11 cellular contexts compared by ENCODE assay signal in the genomic region with DNA sequence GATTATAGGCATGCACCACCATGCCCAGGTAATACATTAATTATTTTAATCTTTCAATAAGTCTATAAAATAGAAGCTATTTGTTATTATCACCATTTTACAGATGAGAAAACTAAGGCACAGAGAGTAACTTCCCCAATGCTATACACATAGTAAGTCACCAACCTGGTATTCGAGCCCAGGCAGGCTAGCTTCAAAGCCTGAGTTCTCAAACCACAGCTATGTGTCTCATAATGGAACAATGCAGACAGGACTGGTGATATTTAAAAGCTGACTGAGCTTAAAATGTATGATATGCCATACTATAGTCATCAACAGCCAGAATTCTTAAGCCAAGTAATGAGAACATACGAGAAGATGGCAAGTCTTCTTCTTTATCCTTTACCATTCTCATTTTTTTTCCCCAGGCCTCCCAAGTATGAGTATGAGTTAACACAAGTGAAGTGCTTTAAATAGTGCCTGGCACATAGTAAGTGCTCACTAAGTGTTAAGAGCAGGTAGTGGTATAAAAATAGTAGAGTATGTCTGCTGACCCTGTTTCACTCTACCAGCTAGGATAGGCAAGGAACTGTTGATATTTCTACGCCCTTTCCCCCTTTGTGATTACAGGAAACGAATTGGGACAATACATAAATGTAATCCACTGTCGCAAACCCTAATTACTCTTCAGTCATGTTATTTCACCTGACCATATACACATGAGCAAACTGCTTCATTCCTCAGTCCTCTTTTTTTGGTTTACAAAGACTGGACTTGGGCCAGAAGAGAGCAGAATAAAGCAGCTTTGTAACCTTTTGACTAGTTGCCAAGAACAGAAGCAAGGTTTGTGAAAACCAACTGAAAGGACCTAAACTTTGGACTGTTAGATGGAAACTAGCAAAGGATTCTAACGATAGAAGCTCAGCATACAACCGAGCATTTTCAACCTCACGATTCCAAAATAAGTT. TPM values are rescaled to one million over a fixed set of nuclear protein-coding genes. Genes with fewer than 3 reads are reported as not detected.
A peak's percentile ranks its signal among the peaks of the same experiment; 100 is the strongest.
DNase-seq lines count a peak whose midpoint lies in the region; ATAC-seq and TF ChIP-seq lines count a peak whose summit lies in the region.
"Had no signal": no experiment of that assay in that cellular context is flagged by ENCODE, and none has a peak within 500 bp of the region (broad histone marks: within the 10 kb centered on the region; RNA-seq: fewer than 3 reads in every experiment).

No MANE protein-coding gene starts in this region.

- intact Hi-C loops in aorta (cut with DNase I): no loop called here

- peak overlapping the region; percentile 77 for H3K27ac ChIP-seq in cardiac muscle cell
- no peak overlapping the region for H3K27ac ChIP-seq in aorta (ENCODE audit: low read depth in 1 of 2, low read length in 2 of 2)

- H3K4me3 ChIP-seq in adipocyte (ENCODE audit: low read length): no peak overlapping the region
- no peak overlapping the region for H3K4me3 ChIP-seq in cardiac muscle cell
- no peak overlapping the region for H3K4me3 ChIP-seq in retinal pigment epithelial cell (ENCODE audit: low read length)
- no peak overlapping the region for H3K4me3 ChIP-seq in aorta (ENCODE audit: low read length in 2 of 2)

- H3K9me3 ChIP-seq in adipocyte (ENCODE audit: control insufficient read depth, low read length): no peaks in the 10 kb centered on the region
- H3K9me3 ChIP-seq in cardiac muscle cell (ENCODE audit: low read depth): no peaks in the 10 kb centered on the region
- H3K9me3 ChIP-seq in aorta (ENCODE audit: control insufficient read depth, low read length): no peaks in the 10 kb centered on the region

- H3K4me1 ChIP-seq in adipocyte (ENCODE audit: control insufficient read depth, insufficient read depth, low read length) (peaks cover 7% of the 10 kb centered on the region), cardiac muscle cell (ENCODE audit: low read depth) (peaks cover 46% of the 10 kb centered on the region), aorta (ENCODE audit: control insufficient read depth in 1 of 2, insufficient read depth in 2 of 2, low read length in 2 of 2) (peaks cover 2 to 8% of the 10 kb centered on the region in 2 donors)

- peaks cover 23% of the 10 kb centered on the region for H3K36me3 ChIP-seq in adipocyte (ENCODE audit: control insufficient read depth, insufficient read depth, low read length, severe bottlenecking)
- no peaks in the 10 kb centered on the region for H3K36me3 ChIP-seq in cardiac muscle cell
- no peaks in the 10 kb centered on the region for H3K36me3 ChIP-seq in aorta (ENCODE audit: control insufficient read depth in 1 of 2, insufficient read depth in 2 of 2, low read length in 1 of 2)

- ATAC-seq in aorta (ENCODE audit: low FRiP score) (no peak), HG02642 (IDR thresholded peaks at IDR 0.05; ENCODE audit: poor library complexity, unreplicated experiment) (no peak), GM21528 (IDR thresholded peaks at IDR 0.05; ENCODE audit: low FRiP score, unreplicated experiment) (no peak)
- ATAC-seq: sciatic nerve had no signal

- 75 to 78% methylated on average over 8 of the region's 8 CpGs for WGBS in aorta, 2 donors

- no peak overlapping the region for H3K9ac ChIP-seq in adipocyte (ENCODE audit: low read length)

- TF ChIP-seq CTCF in cardiac muscle cell (IDR thresholded peaks at IDR 0.05; ENCODE audit: low read depth, low read length) (no peak), retinal pigment epithelial cell (conservative IDR thresholded peaks at IDR 0.05; ENCODE audit: low read depth, low read length) (no peak)

- H3K27me3 ChIP-seq in adipocyte (replicated peaks; ENCODE audit: control insufficient read depth, insufficient read depth, low read length): no peaks in the 10 kb centered on the region
- no peaks in the 10 kb centered on the region for H3K27me3 ChIP-seq in cardiac muscle cell
- no peaks in the 10 kb centered on the region for H3K27me3 ChIP-seq in aorta (ENCODE audit: control insufficient read depth in 1 of 2, insufficient read depth in 2 of 2, low read length in 1 of 2)

- DNase-seq in HCEC 1CT: peak; percentile 68
- DNase-seq in adipocyte (ENCODE audit: low read depth): peak; percentile 45
- peak in 1 of 2 donors; percentile 81 for DNase-seq in cardiac muscle cell (ENCODE audit: low read depth in 1 of 2, low spot score in 1 of 2)
- DNase-seq in retinal pigment epithelial cell (ENCODE audit: low read depth): peak; percentile 90
- no peak for DNase-seq in aorta
- no peak for DNase-seq in NK-92 treated with Interleukin-12 subunit alpha and Interleukin-12 subunit beta, amount 100 ng/mL, for 24 hours (lab: John Stamatoyannopoulos, UW)
- DNase-seq: activated CD4-positive, alpha-beta memory T cell treated with anti-CD3 and anti-CD28 coated beads for 36 hours; DMS53 had no signal

RNA-seq across cellular contexts. Expression of gene EYA3, which starts 9.5 kb away (rescaled TPM):
- 17.6 and 21.7 TPM in 2 replicates for total RNA-seq in cardiac muscle cell
- polyA plus RNA-seq in cardiac muscle cell: 15.6 and 19.2 TPM in 2 replicates
- 10 to 100 TPM; 20.9 to 25.3 TPM for total RNA-seq in aorta
- polyA plus RNA-seq in aorta: 1 to 10 TPM; 3.4 to 5.0 TPM

Comparison
In these comparisons a context has a peak if more than half of its experiments do, and no peak if none do; other contexts are left out.
1. DNase-seq: peak in HCEC 1CT (single experiment), adipocyte (single experiment) and retinal pigment epithelial cell (single experiment); none in aorta (0 of 2) and NK-92 treated with Interleukin-12 subunit alpha and Interleukin-12 subunit beta, amount 100 ng/mL, for 24 hours (single experiment).